In genomic region chr7:78350926-78351325, GRCh38 we compare ENCODE assay signal across 24 cellular contexts.
"Had no signal": no experiment of that assay in that cellular context is flagged by ENCODE, and none has a peak within 500 bp of the region (broad histone marks: within the 10 kb centered on the region; RNA-seq: fewer than 3 reads in every experiment).

No MANE protein-coding gene starts in this region.

- H3K36me3 Mint-ChIP-seq: activated CD4-positive, alpha-beta memory T cell treated with anti-CD3 and anti-CD28 coated beads for 36 hours; activated naive CD4-positive, alpha-beta T cell treated with anti-CD3 and anti-CD28 coated beads, Interleukin-2, amount 50 U/mL, for 72 hours; brain had no signal

- H3K27ac Mint-ChIP-seq: activated CD4-positive, alpha-beta memory T cell treated with anti-CD3 and anti-CD28 coated beads for 36 hours; activated CD4-positive, alpha-beta T cell treated with anti-CD3 and anti-CD28 coated beads, Interleukin-2, amount 10 ng/mL, durations not matched to agents 7 days and 5 days; activated naive CD4-positive, alpha-beta T cell treated with anti-CD3 and anti-CD28 coated beads, Interleukin-2, amount 50 U/mL, for 72 hours; activated naive CD8-positive, alpha-beta T cell treated with anti-CD3 and anti-CD28 coated beads, Interleukin-2, amount 50 U/mL, for 24 hours had no signal

- H3K4me1 ChIP-seq: ascending aorta, SJCRH30 had no signal

- DNase-seq: activated CD4-positive, alpha-beta memory T cell treated with anti-CD3 and anti-CD28 coated beads for 36 hours; activated CD4-positive, alpha-beta T cell treated with anti-CD3 and anti-CD28 coated beads, Interleukin-2, amount 10 ng/mL, durations not matched to agents 7 days and 5 days; activated CD4-positive, CD25-positive, alpha-beta regulatory T cell; activated CD8-positive, alpha-beta memory T cell treated with anti-CD3 and anti-CD28 coated beads for 24 hours; activated effector memory CD4-positive, alpha-beta T cell treated with anti-CD3 and anti-CD28 coated beads, Interleukin-2, amount 50 U/mL, for 16 hours; activated naive CD4-positive, alpha-beta T cell treated with Interleukin-2 at 50 U/mL for 16 hours; activated naive CD8-positive, alpha-beta T cell treated with anti-CD3 and anti-CD28 coated beads, Interleukin-2, amount 50 U/mL, for 24 hours; activated T-cell treated with anti-CD3 and anti-CD28 coated beads, Interleukin-2, amount 50 U/mL, for 4 hours; amniotic stem cell; Karpas-422; NCI-H1694; NCI-H446; NCI-H524; NCI-H82; PC-9; SJCRH30; SK-N-SH; T-helper 1 cell had no signal

- H3K4me3 ChIP-seq: ascending aorta, K562, PC-9, SJCRH30 had no signal

- ATAC-seq: activated naive CD4-positive, alpha-beta T cell treated with anti-CD3 and anti-CD28 coated beads, Interleukin-2, amount 50 U/mL, for 72 hours; activated naive CD8-positive, alpha-beta T cell treated with anti-CD3 and anti-CD28 coated beads, Interleukin-2, amount 50 U/mL, for 24 hours; activated T-cell treated with anti-CD3 and anti-CD28 coated beads, Interleukin-2, amount 50 U/mL, for 4 hours; K562 had no signal

- H3K9me3 Mint-ChIP-seq: activated CD4-positive, alpha-beta memory T cell treated with anti-CD3 and anti-CD28 coated beads for 36 hours; activated CD4-positive, alpha-beta T cell treated with anti-CD3 and anti-CD28 coated beads, Interleukin-2, amount 10 ng/mL, durations not matched to agents 7 days and 5 days; activated naive CD8-positive, alpha-beta T cell treated with anti-CD3 and anti-CD28 coated beads, Interleukin-2, amount 50 U/mL, for 24 hours; activated T-cell treated with anti-CD3 and anti-CD28 coated beads, Interleukin-2, amount 50 U/mL, for 4 hours; brain had no signal

- H3K4me3 Mint-ChIP-seq: activated CD4-positive, alpha-beta memory T cell treated with anti-CD3 and anti-CD28 coated beads for 36 hours; activated CD4-positive, alpha-beta T cell treated with anti-CD3 and anti-CD28 coated beads, Interleukin-2, amount 10 ng/mL, durations not matched to agents 7 days and 5 days; activated naive CD8-positive, alpha-beta T cell treated with anti-CD3 and anti-CD28 coated beads, Interleukin-2, amount 50 U/mL, for 24 hours; activated T-cell treated with anti-CD3 and anti-CD28 coated beads, Interleukin-2, amount 50 U/mL, for 4 hours; brain; central memory CD8-positive, alpha-beta T cell had no signal

- H3K27ac ChIP-seq: ascending aorta, PC-9, SJCRH30, VCaP had no signal

- H3K4me1 Mint-ChIP-seq: activated CD4-positive, alpha-beta T cell treated with anti-CD3 and anti-CD28 coated beads, Interleukin-2, amount 10 ng/mL, durations not matched to agents 7 days and 5 days; activated naive CD8-positive, alpha-beta T cell treated with anti-CD3 and anti-CD28 coated beads, Interleukin-2, amount 50 U/mL, for 24 hours; central memory CD8-positive, alpha-beta T cell had no signal

- H3K9me3 ChIP-seq: ascending aorta, SJCRH30, SK-N-SH had no signal

- H3K27me3 ChIP-seq: ascending aorta, SJCRH30 had no signal

- H3K27me3 Mint-ChIP-seq: activated CD4-positive, alpha-beta memory T cell treated with anti-CD3 and anti-CD28 coated beads for 36 hours; activated CD4-positive, alpha-beta T cell treated with anti-CD3 and anti-CD28 coated beads, Interleukin-2, amount 10 ng/mL, durations not matched to agents 7 days and 5 days; activated naive CD8-positive, alpha-beta T cell treated with anti-CD3 and anti-CD28 coated beads, Interleukin-2, amount 50 U/mL, for 24 hours; brain; central memory CD8-positive, alpha-beta T cell had no signal

- H3K36me3 ChIP-seq: ascending aorta, SJCRH30 had no signal

- FAIRE-seq: K562 had no signal
